8 cellular contexts compared by ENCODE assay signal in the genomic region with DNA sequence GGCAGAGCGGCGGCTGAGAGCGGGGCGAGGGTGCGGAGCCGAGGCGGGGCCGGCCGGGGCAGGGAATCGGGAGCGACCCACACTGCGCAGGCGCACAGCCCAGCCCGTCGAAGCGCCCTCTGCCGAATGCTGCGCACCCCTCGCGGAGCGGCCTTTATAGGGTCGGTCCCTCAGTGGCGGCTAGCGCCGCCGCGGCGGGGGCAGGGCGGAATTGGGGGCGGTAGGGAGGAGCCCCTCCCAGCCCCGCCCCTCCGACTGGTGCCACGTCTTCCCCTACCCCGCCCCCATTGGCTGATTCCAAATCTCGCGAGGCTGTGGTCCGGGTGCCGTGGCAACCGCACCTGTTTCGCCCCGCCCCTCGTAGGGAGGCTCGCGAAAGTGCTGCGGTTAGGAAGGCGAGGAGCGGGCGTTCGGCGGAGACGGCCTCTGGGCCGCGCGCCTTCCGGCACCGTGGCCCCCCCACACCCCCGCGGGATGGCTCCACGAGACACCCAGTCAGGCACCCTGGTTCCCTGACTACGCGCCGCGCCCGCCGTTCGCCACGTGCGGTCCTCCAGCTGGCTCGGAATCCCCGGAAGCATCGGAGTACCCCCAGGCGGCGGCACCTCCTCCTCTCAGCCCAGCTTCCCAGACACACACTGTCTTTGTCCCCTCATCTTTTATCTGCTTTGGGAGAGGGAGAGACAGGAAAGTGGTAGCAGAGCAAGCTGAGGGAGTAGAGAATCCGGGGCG. TPM values are rescaled to one million over a fixed set of nuclear protein-coding genes. Genes with fewer than 3 reads are reported as not detected.
DNase-seq lines count a peak whose midpoint lies in the region; ATAC-seq and TF ChIP-seq lines count a peak whose summit lies in the region.

A gene (minus strand): TSS at position 128 of the 732 bp plus-strand sequence. CDS start 157 bp downstream, outside the sequence.

- H2AFZ ChIP-seq in mammary epithelial cell (ENCODE audit: low read depth, low read length) (peak within 1 kb of the TSS; percentile 78), smooth muscle cell (ENCODE audit: low read depth) (peak within 1 kb of the TSS; percentile 63)

- POLR2A ChIA-PET in AG04450 (lab: Yijun Ruan, JAX), result interaction anchor here (0.7 to 5.8 kb wide), 8 partner anchors 9 to 100 kb away, joined by 3 to 105 read pairs (median 6); a partner anchor contains a TSS

- H3K27me3 ChIP-seq in AG04450 (ENCODE audit: control insufficient read depth, insufficient read depth, low read length) (no peaks in the 10 kb centered on the region), WERI-Rb-1 (ENCODE audit: insufficient read depth, low read depth, severe bottlenecking) (no peaks in the 10 kb centered on the region), mammary epithelial cell (ENCODE audit: insufficient read depth, low read length) (no peaks in the 10 kb centered on the region), smooth muscle cell (ENCODE audit: low read depth) (no peaks in the 10 kb centered on the region)

- dilution Hi-C loops in mammary epithelial cell (cut with HindIII; ENCODE audit: low sequenced_read_pairs), result no loop called here

- H3F3A ChIP-seq in smooth muscle cell (ENCODE audit: low read depth), result no peaks in the 10 kb centered on the region

- TSS peak; percentile 71 for BruUV-seq in mammary epithelial cell (replicated peaks; lab: Mats Ljungman, UMichigan)

- ATAC-seq in GM18873 (IDR thresholded peaks at IDR 0.05; ENCODE audit: low FRiP score, unreplicated experiment) (peak; percentile 55), HG03139 (IDR thresholded peaks at IDR 0.05; ENCODE audit: unreplicated experiment) (peak; percentile 58)

- TF ChIP-seq CTCF in AG04450 (IDR thresholded peaks at IDR 0.05; ENCODE audit: low read depth, low read length), result peak; percentile 64
- peak; percentile 79 for TF ChIP-seq CTCF in WERI-Rb-1 (IDR thresholded peaks at IDR 0.05; ENCODE audit: low read depth, low read length)
- TF ChIP-seq CTCF in mammary epithelial cell (conservative IDR thresholded peaks at IDR 0.05 in 1 of 2, IDR thresholded peaks at IDR 0.05 in 1 of 2; ENCODE audit: extremely low read depth in 1 of 2, insufficient read depth in 1 of 2, low read depth in 1 of 2, low read length in 2 of 2), result peak; percentile 18 to 73
- peak; percentile 34 for TF ChIP-seq CTCF in smooth muscle cell (IDR thresholded peaks at IDR 0.05; ENCODE audit: borderline replicate concordance, insufficient read depth, poor library complexity, severe bottlenecking)

- H3K9me3 ChIP-seq in AG04450 (ENCODE audit: control insufficient read depth, insufficient read depth, low read length) (peaks cover 6% of the 10 kb centered on the region; the same call in 1 of the 2 replicates), WERI-Rb-1 (ENCODE audit: severe bottlenecking) (no peaks in the 10 kb centered on the region), mammary epithelial cell (replicated peaks; ENCODE audit: insufficient read depth, low read length) (no peaks in the 10 kb centered on the region), smooth muscle cell (replicated peaks; ENCODE audit: low read depth) (no peaks in the 10 kb centered on the region)

- in situ Hi-C loops in mammary epithelial cell (cut with MboI; ENCODE audit: low sequenced_read_pairs in 2 of 2), result no loop called here

- peaks cover 43% of the 10 kb centered on the region for H3K79me2 ChIP-seq in mammary epithelial cell (ENCODE audit: insufficient read depth, low read length)
- peaks cover 44% of the 10 kb centered on the region for H3K79me2 ChIP-seq in smooth muscle cell (ENCODE audit: low read depth)

- 2% methylated on average over 10 of the region's 75 CpGs for WGBS in mammary epithelial cell (ENCODE audit: low coverage, missing lambda C conversion rate)
- WGBS in smooth muscle cell (ENCODE audit: low lambda C conversion rate), result under 1% methylated on average over 54 of the region's 75 CpGs

- H4K20me1 ChIP-seq in mammary epithelial cell (ENCODE audit: insufficient read depth, low read length) (no peaks in the 10 kb centered on the region), smooth muscle cell (ENCODE audit: low read depth) (peaks cover 38% of the 10 kb centered on the region)

- H3K36me3 ChIP-seq in WERI-Rb-1, result peaks cover 3% of the 10 kb centered on the region; the same call in 1 of the 2 replicates
- H3K36me3 ChIP-seq in mammary epithelial cell (ENCODE audit: insufficient read depth, low read length), result no peaks in the 10 kb centered on the region
- H3K36me3 ChIP-seq in smooth muscle cell (ENCODE audit: low read depth), result no peaks in the 10 kb centered on the region

- intact Hi-C loops in mammary epithelial cell (cut with micrococcal nuclease), result loop anchor here (1.0 to 2.0 kb wide), 2 partner anchors 31 to 68 kb away; a partner anchor contains a TSS

- H3K4me2 ChIP-seq in mammary epithelial cell (ENCODE audit: insufficient read depth, low read depth, low read length) (peak within 1 kb of the TSS; percentile 87), smooth muscle cell (peak within 1 kb of the TSS; percentile 99)

- peak within 1 kb of the TSS; percentile 65 for H3K27ac ChIP-seq in AG04450 (ENCODE audit: low read depth, low read length)
- H3K27ac ChIP-seq in WERI-Rb-1, result peak within 1 kb of the TSS; percentile 74
- peak within 1 kb of the TSS; percentile 46 for H3K27ac ChIP-seq in mammary epithelial cell (ENCODE audit: insufficient read depth, low read depth, low read length)
- peak within 1 kb of the TSS; percentile 70 for H3K27ac ChIP-seq in smooth muscle cell (ENCODE audit: low read depth)

- CTCF ChIA-PET in AG04450 (lab: Charles Lee) (interaction anchor here (0.6 to 2.1 kb wide), 10 partner anchors 9 to 53 kb away, joined by 3 to 10 read pairs (median 4); a partner anchor contains a TSS), mammary epithelial cell (lab: Charles Lee; ENCODE audit: low non-redundant PET) (interaction anchor here (0.6 kb wide), 1 partner anchor 10 kb away, joined by 4 read pairs; no protein-coding TSS in a partner anchor)

- H3K9ac ChIP-seq in mammary epithelial cell (ENCODE audit: insufficient read depth, low read length), result peak within 1 kb of the TSS; percentile 77
- H3K9ac ChIP-seq in smooth muscle cell (ENCODE audit: low read depth), result peak within 1 kb of the TSS; percentile 85

- H3K4me1 ChIP-seq in mammary epithelial cell (ENCODE audit: insufficient read depth, low read length) (peaks cover 27% of the 10 kb centered on the region), smooth muscle cell (ENCODE audit: low read depth) (peaks cover 16% of the 10 kb centered on the region)

- DNase-seq in AG04450 (ENCODE audit: low read depth, low spot score) (peak; percentile 94), NCI-H2196 treated with DMSO at 0.1 percent for 48 hours (lab: John Stamatoyannopoulos, UW; ENCODE audit: unreplicated experiment) (peak; percentile 93), WERI-Rb-1 (peak; percentile 99), mammary epithelial cell (peak; percentile 96), iPS-NIHi11 (ENCODE audit: low spot score) (peak; percentile 100), smooth muscle cell (lab: John Stamatoyannopoulos, UW; ENCODE audit: unreplicated experiment) (peak; percentile 97)

- H3K4me3 ChIP-seq in AG04450 (ENCODE audit: low read depth, low read length), result peak within 1 kb of the TSS; percentile 99
- peak within 1 kb of the TSS; percentile 66 for H3K4me3 ChIP-seq in WERI-Rb-1 (ENCODE audit: low read depth, low read length)
- peak within 1 kb of the TSS; percentile 64 to 99 (median 99) for H3K4me3 ChIP-seq in mammary epithelial cell (replicated peaks in 1 of 3; ENCODE audit: insufficient read depth in 1 of 3, low read depth in 2 of 3, low read length in 3 of 3)
- H3K4me3 ChIP-seq in smooth muscle cell, result peak within 1 kb of the TSS; percentile 83

RNA-seq across cellular contexts. Expression of the gene that starts here (rescaled TPM):
- polyA plus RNA-seq in AG04450 (2011; rRNA removed) (56.1 and 77.7 TPM in 2 replicates), mammary epithelial cell (219 TPM), smooth muscle cell (42.8 and 46.7 TPM in 2 replicates)
- polyA minus RNA-seq in AG04450 (2011; rRNA and poly(A)+ RNA removed), result 98.0 and 147 TPM in 2 replicates
- total RNA-seq in mammary epithelial cell (100 to 1,000 TPM in 1 of 2 donors, 10 to 100 TPM in 1; 71.2 to 172 TPM), smooth muscle cell (30.9 and 59.8 TPM in 2 replicates)
- 255 TPM for polyA minus RNA-seq in mammary epithelial cell

Comparison
In these comparisons a context has a peak if more than half of its experiments do, and no peak if none do; other contexts are left out.
1. Peak in every context shown above with its lines: DNase-seq, ATAC-seq, H3K4me3 ChIP-seq and H3K27ac ChIP-seq.